ENCODE assay signal across 24 cellular contexts in the genomic region with DNA sequence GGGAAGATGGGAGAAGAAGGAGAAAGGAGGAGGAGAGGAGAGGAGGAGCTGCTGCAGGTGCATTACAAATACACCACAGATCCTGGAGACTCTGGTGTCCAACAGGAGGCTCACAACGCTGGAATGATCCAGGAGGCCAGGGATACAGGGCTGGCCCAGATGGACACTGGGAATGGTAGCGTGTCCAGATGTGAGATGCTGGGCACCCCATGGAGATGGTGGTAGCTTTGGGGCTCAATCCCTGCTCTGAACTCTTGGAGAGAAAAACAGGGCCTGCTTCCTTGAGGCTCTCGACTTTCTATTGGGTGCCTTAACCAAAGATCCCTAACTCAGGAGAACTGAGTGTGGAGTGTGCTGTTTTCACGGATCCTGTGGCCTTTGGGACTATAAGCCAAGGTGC.
DNase-seq lines count a peak whose midpoint lies in the region; ATAC-seq and TF ChIP-seq lines count a peak whose summit lies in the region.
"Had no signal": no experiment of that assay in that cellular context is flagged by ENCODE, and none has a peak within 500 bp of the region (broad histone marks: within the 10 kb centered on the region; RNA-seq: fewer than 3 reads in every experiment).

No MANE protein-coding gene starts in this region.

- H2BK120ac ChIP-seq in mesenchymal stem cell (ENCODE audit: low read depth, low read length): no peak overlapping the region

- no peak for ATAC-seq in Right ventricle myocardium inferior
- ATAC-seq: GM12878 had no signal

- intact Hi-C loops in cardiac septum (cut with DNase I) (no loop called here), Right ventricle myocardium inferior (cut with DNase I) (no loop called here), posterior vena cava (cut with DNase I) (no loop called here)

- no peaks in the 10 kb centered on the region for H3K36me3 Mint-ChIP-seq in brain
- H3K36me3 Mint-ChIP-seq in neural crest cell (ENCODE audit: low read depth): no peaks in the 10 kb centered on the region
- H3K36me3 Mint-ChIP-seq: CD14-positive monocyte; CD4-positive, alpha-beta memory T cell; CD4-positive, CD25-positive, alpha-beta regulatory T cell; CD8-positive, alpha-beta memory T cell had no signal

- no peak overlapping the region for H3K4me3 Mint-ChIP-seq in brain
- H3K4me3 Mint-ChIP-seq in neural crest cell: no peak overlapping the region
- H3K4me3 Mint-ChIP-seq: CD14-positive monocyte; CD4-positive, alpha-beta memory T cell; CD4-positive, CD25-positive, alpha-beta regulatory T cell; CD8-positive, alpha-beta memory T cell had no signal

- H2AFZ ChIP-seq in mesenchymal stem cell (ENCODE audit: low read depth, low read length): no peak overlapping the region

- no peak overlapping the region for H3K4me2 ChIP-seq in mesenchymal stem cell (ENCODE audit: low read length, poor library complexity, severe bottlenecking)

- H3K9me3 ChIP-seq in mesenchymal stem cell (ENCODE audit: control insufficient read depth, low read length): no peaks in the 10 kb centered on the region
- H3K9me3 ChIP-seq: BE2C had no signal

- H3K4me1 Mint-ChIP-seq in brain (peaks cover 31% of the 10 kb centered on the region), neural crest cell (peaks cover 27% of the 10 kb centered on the region)
- H3K4me1 Mint-ChIP-seq: CD14-positive monocyte; CD4-positive, alpha-beta memory T cell; CD8-positive, alpha-beta memory T cell had no signal

- H3K27ac Mint-ChIP-seq in brain: peak overlapping the region in 3 of 5 experiments; percentile 35 to 58 (median 54)
- peak overlapping the region; percentile 43 for H3K27ac Mint-ChIP-seq in neural crest cell (ENCODE audit: unreplicated experiment)
- H3K27ac Mint-ChIP-seq: CD4-positive, alpha-beta memory T cell; CD4-positive, CD25-positive, alpha-beta regulatory T cell; CD8-positive, alpha-beta memory T cell had no signal

- no peak overlapping the region for H3K4me3 ChIP-seq in mesenchymal stem cell (ENCODE audit: insufficient read depth in 1 of 2, low read depth in 1 of 2, low read length in 2 of 2)
- H3K4me3 ChIP-seq: GM12878 had no signal

- H3K9me3 Mint-ChIP-seq in brain (peaks cover 0 to 5% (median 0%) of the 10 kb centered on the region in 5 experiments), neural crest cell (no peaks in the 10 kb centered on the region)
- H3K9me3 Mint-ChIP-seq: CD4-positive, alpha-beta memory T cell; CD8-positive, alpha-beta memory T cell had no signal

- no peak overlapping the region for H3K4ac ChIP-seq in mesenchymal stem cell (ENCODE audit: low read depth in 1 of 2, low read length in 2 of 2)

- WGBS in mesenchymal stem cell: 65% methylated on average over 4 of the region's 4 CpGs

- H3K14ac ChIP-seq in mesenchymal stem cell (ENCODE audit: low read length in 2 of 2): no peak overlapping the region

- no peaks in the 10 kb centered on the region for H3K4me1 ChIP-seq in mesenchymal stem cell (ENCODE audit: control insufficient read depth, insufficient read depth, low read depth, low read length)
- H3K4me1 ChIP-seq: BE2C had no signal

- peak; percentile 19 for DNase-seq in cardiac septum (ENCODE audit: low spot score)
- DNase-seq in Right ventricle myocardium inferior (ENCODE audit: missing footprints): no peak
- no peak for DNase-seq in neural crest cell (ENCODE audit: low read depth, low spot score)
- peak; percentile 50 for DNase-seq in posterior vena cava (ENCODE audit: low spot score)
- DNase-seq in mesenchymal stem cell: no peak
- no peak for DNase-seq in A172 (ENCODE audit: low spot score)
- no peak for DNase-seq in NOMO-1 treated with dmso at 0.1 percent for 144 hours (lab: John Stamatoyannopoulos, UW; ENCODE audit: unreplicated experiment)
- DNase-seq: ACHN; BE2C; C1 segment of cervical spinal cord; CD4-positive, alpha-beta memory T cell; CD4-positive, CD25-positive, alpha-beta regulatory T cell; CD8-positive, alpha-beta memory T cell; COR-L47; DMS 273 treated with DMSO at 0.1 percent for 48 hours; DMS153; DMS53; DND-41; EL; GDM1 had no signal

- no peak overlapping the region for H4K8ac ChIP-seq in mesenchymal stem cell (ENCODE audit: low read length)

- H3K36me3 ChIP-seq in mesenchymal stem cell (ENCODE audit: control insufficient read depth in 1 of 2, insufficient read depth in 2 of 2, low read depth in 1 of 2, low read length in 2 of 2): no peaks in the 10 kb centered on the region
- H3K36me3 ChIP-seq: BE2C had no signal

- no peak overlapping the region for H2BK15ac ChIP-seq in mesenchymal stem cell (ENCODE audit: low read depth, poor library complexity, severe bottlenecking)

- H3K27me3 Mint-ChIP-seq in brain (peaks cover 8% of the 10 kb centered on the region), neural crest cell (ENCODE audit: low read depth) (peaks cover 8% of the 10 kb centered on the region)

- no peak for TF ChIP-seq CTCF in brain (conservative IDR thresholded peaks at IDR 0.05)
- no peak for TF ChIP-seq CTCF in neural crest cell (conservative IDR thresholded peaks at IDR 0.05)

- H2BK12ac ChIP-seq in mesenchymal stem cell (ENCODE audit: low read length in 2 of 2): no peak overlapping the region

- no peak overlapping the region for H4K91ac ChIP-seq in mesenchymal stem cell (ENCODE audit: low read length)

- H3K27me3 ChIP-seq in mesenchymal stem cell (ENCODE audit: control insufficient read depth in 1 of 2, insufficient read depth in 1 of 2, low read length in 2 of 2): peaks cover 45 to 75% of the 10 kb centered on the region in 2 experiments
- H3K27me3 ChIP-seq: BE2C had no signal

- H3K9ac ChIP-seq in mesenchymal stem cell (ENCODE audit: low read length): no peak overlapping the region

- no peak overlapping the region for H3K23ac ChIP-seq in mesenchymal stem cell (ENCODE audit: low read length in 2 of 2)

- no peak overlapping the region for H3K18ac ChIP-seq in mesenchymal stem cell (ENCODE audit: low read depth in 1 of 2, low read length in 2 of 2)

- no peak overlapping the region for H2BK5ac ChIP-seq in mesenchymal stem cell (ENCODE audit: low read depth, low read length, poor library complexity, severe bottlenecking)

- H3K79me1 ChIP-seq in mesenchymal stem cell (replicated peaks; ENCODE audit: low read length, poor library complexity, severe bottlenecking): no peaks in the 10 kb centered on the region

- no peak overlapping the region for H3K27ac ChIP-seq in mesenchymal stem cell (ENCODE audit: low read length, poor library complexity, severe bottlenecking)
- H3K27ac ChIP-seq: 22Rv1 had no signal

- no peak overlapping the region for H2AK5ac ChIP-seq in mesenchymal stem cell (ENCODE audit: low read length, severe bottlenecking)

Comparison
In these comparisons a context has a peak if more than half of its experiments do, and no peak if none do; other contexts are left out.
1. DNase-seq: peak in cardiac septum (single experiment) and posterior vena cava (single experiment); none in Right ventricle myocardium inferior (single experiment), neural crest cell (single experiment), mesenchymal stem cell (single experiment), A172 (single experiment) and NOMO-1 treated with dmso at 0.1 percent for 144 hours (single experiment).